ENCODE assay signal across 14 cellular contexts in the genomic region with DNA sequence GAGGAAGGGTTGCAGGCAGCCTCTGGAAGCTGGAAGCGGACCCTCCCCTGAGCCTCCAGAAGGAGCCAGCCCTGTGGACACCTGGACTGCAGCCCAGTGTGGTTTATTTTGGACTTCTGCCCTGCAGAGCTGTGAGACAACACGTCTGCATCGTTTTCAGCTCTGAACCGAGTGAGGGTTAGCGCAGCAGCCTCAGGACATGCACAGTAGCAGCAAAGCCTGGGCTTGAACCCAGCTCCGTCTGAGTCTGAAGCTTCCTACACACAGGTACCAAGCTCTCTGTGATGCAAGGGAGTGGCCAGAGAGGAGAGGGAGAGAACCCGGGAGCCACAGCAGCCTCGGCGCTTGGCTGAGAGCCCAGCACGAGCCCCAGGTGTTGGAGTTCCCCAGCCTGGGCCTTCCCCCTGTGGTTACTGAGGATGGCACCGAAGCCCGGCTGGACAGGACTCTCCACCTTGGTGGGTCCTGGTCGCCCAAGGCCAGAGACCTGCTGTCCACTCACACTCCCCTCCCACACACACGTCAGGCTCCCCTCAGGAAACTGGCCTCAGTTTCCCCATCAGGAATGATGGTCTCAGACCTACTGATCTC.
DNase-seq lines count a peak whose midpoint lies in the region; ATAC-seq, FAIRE-seq and TF ChIP-seq lines count a peak whose summit lies in the region.
"Had no signal": no experiment of that assay in that cellular context is flagged by ENCODE, and none has a peak within 500 bp of the region (broad histone marks: within the 10 kb centered on the region; RNA-seq: fewer than 3 reads in every experiment).

No MANE protein-coding gene starts in this region.

- H3K27ac Mint-ChIP-seq in natural killer cell treated with Interleukin-12 subunit alpha and Interleukin-12 subunit beta and Interleukin-15 and Interleukin-18, amount 100 ng/mL, for 72 hours, result no peak overlapping the region
- no peak overlapping the region for H3K27ac Mint-ChIP-seq in natural killer cell
- no peak overlapping the region for H3K27ac Mint-ChIP-seq in activated CD4-positive, alpha-beta memory T cell treated with anti-CD3 and anti-CD28 coated beads for 36 hours
- H3K27ac Mint-ChIP-seq: activated CD8-positive, alpha-beta T cell treated with anti-CD3 and anti-CD28 coated beads for 36 hours; T-helper 2 cell treated with Interferon-gamma antibody and Interleukin-4, amounts not matched to agents 5 μg/mL and 100 μg/mL, for 36 hours; type B pancreatic cell had no signal

- TF ChIP-seq RAD21 in K562 (CRISPR knock-in tag; conservative IDR thresholded peaks at IDR 0.05 in 1 of 2, IDR thresholded peaks at IDR 0.05 in 1 of 2), result no peak

- no peak overlapping the region for H3K9ac ChIP-seq in K562 (ENCODE audit: insufficient read depth in 1 of 2, low read depth in 2 of 2, low read length in 2 of 2)

- TF ChIP-seq CTCF in natural killer cell (IDR thresholded peaks at IDR 0.05), result no peak
- no peak for TF ChIP-seq CTCF in K562 (IDR thresholded peaks at IDR 0.05 in 2 of 3, conservative IDR thresholded peaks at IDR 0.05 in 1 of 3; ENCODE audit: insufficient read depth in 2 of 3, low read depth in 1 of 3, low read length in 3 of 3)
- no peak for TF ChIP-seq CTCF in left lung (IDR thresholded peaks at IDR 0.05)
- TF ChIP-seq CTCF in D721Med (IDR thresholded peaks at IDR 0.05; ENCODE audit: insufficient read depth, missing control alignments), result no peak

- no peak overlapping the region for H3K4me3 Mint-ChIP-seq in natural killer cell treated with Interleukin-12 subunit alpha and Interleukin-12 subunit beta and Interleukin-15 and Interleukin-18, amount 100 ng/mL, for 72 hours
- H3K4me3 Mint-ChIP-seq in natural killer cell, result no peak overlapping the region
- no peak overlapping the region for H3K4me3 Mint-ChIP-seq in activated CD4-positive, alpha-beta memory T cell treated with anti-CD3 and anti-CD28 coated beads for 36 hours
- H3K4me3 Mint-ChIP-seq: activated CD8-positive, alpha-beta T cell treated with anti-CD3 and anti-CD28 coated beads for 36 hours; T-helper 2 cell treated with Interferon-gamma antibody and Interleukin-4, amounts not matched to agents 5 μg/mL and 100 μg/mL, for 36 hours; type B pancreatic cell had no signal

- no peak for TF ChIP-seq EP300 in K562 (IDR thresholded peaks at IDR 0.05; ENCODE audit: low read length)

- peaks cover 8 to 13% of the 10 kb centered on the region in 2 donors for H3K27me3 Mint-ChIP-seq in natural killer cell treated with Interleukin-12 subunit alpha and Interleukin-12 subunit beta and Interleukin-15 and Interleukin-18, amount 100 ng/mL, for 72 hours
- H3K27me3 Mint-ChIP-seq in natural killer cell (ENCODE audit: low read depth in 2 of 2), result peaks cover 0 to 5% of the 10 kb centered on the region in 2 donors
- peaks cover 7% of the 10 kb centered on the region for H3K27me3 Mint-ChIP-seq in activated CD4-positive, alpha-beta memory T cell treated with anti-CD3 and anti-CD28 coated beads for 36 hours

- H3K36me3 Mint-ChIP-seq in natural killer cell treated with Interleukin-12 subunit alpha and Interleukin-12 subunit beta and Interleukin-15 and Interleukin-18, amount 100 ng/mL, for 72 hours, result no peaks in the 10 kb centered on the region
- no peaks in the 10 kb centered on the region for H3K36me3 Mint-ChIP-seq in natural killer cell
- H3K36me3 Mint-ChIP-seq in activated CD4-positive, alpha-beta memory T cell treated with anti-CD3 and anti-CD28 coated beads for 36 hours, result no peaks in the 10 kb centered on the region
- H3K36me3 Mint-ChIP-seq: type B pancreatic cell had no signal

- H3K9me3 ChIP-seq in K562 (replicated peaks; ENCODE audit: control insufficient read depth, insufficient read depth, low read depth, low read length) (no peaks in the 10 kb centered on the region; the same call in 1 of the 2 replicates), left lung (peaks cover 0 to 13% of the 10 kb centered on the region in 2 donors)

- no peak for ATAC-seq in natural killer cell treated with Interleukin-12 subunit alpha and Interleukin-12 subunit beta and Interleukin-15 and Interleukin-18, amount 100 ng/mL, for 72 hours
- ATAC-seq in natural killer cell (no peak), K562 (no peak), left lung (peak; percentile 70), HG03442 (IDR thresholded peaks at IDR 0.05; ENCODE audit: unreplicated experiment) (no peak), GM21447 (IDR thresholded peaks at IDR 0.05; ENCODE audit: unreplicated experiment) (no peak)
- ATAC-seq: activated CD8-positive, alpha-beta T cell treated with anti-CD3 and anti-CD28 coated beads for 36 hours had no signal

- in situ Hi-C loops in K562 (cut with MboI), result no loop called here

- peaks cover 18 to 63% of the 10 kb centered on the region in 2 experiments; a peak in 4 of 5 replicates for H3K27me3 ChIP-seq in K562 (ENCODE audit: control insufficient read depth in 2 of 2, insufficient read depth in 2 of 2, low read length in 2 of 2)
- H3K27me3 ChIP-seq in left lung, result peaks cover 16 to 64% of the 10 kb centered on the region in 2 donors

- no peaks in the 10 kb centered on the region for H3K9me1 ChIP-seq in K562 (ENCODE audit: control insufficient read depth, insufficient read depth, low read length)

- H3K9me3 Mint-ChIP-seq in natural killer cell treated with Interleukin-12 subunit alpha and Interleukin-12 subunit beta and Interleukin-15 and Interleukin-18, amount 100 ng/mL, for 72 hours, result no peaks in the 10 kb centered on the region
- no peaks in the 10 kb centered on the region for H3K9me3 Mint-ChIP-seq in natural killer cell
- H3K9me3 Mint-ChIP-seq in activated CD4-positive, alpha-beta memory T cell treated with anti-CD3 and anti-CD28 coated beads for 36 hours, result peaks cover 9% of the 10 kb centered on the region
- H3K9me3 Mint-ChIP-seq: type B pancreatic cell had no signal

- BruUV-seq in K562 (replicated peaks; lab: Mats Ljungman, UMichigan), result no TSS peak

- no peaks in the 10 kb centered on the region for H3K79me2 ChIP-seq in K562 (ENCODE audit: control insufficient read depth, insufficient read depth, low read length)

- WGBS in K562 (ENCODE audit: insufficient coverage, low coverage, missing lambda C conversion rate), result 0% methylated on average over 14 of the region's 14 CpGs

- peak; percentile 16 for DNase-seq in natural killer cell treated with Interleukin-12 subunit alpha and Interleukin-12 subunit beta and Interleukin-15 and Interleukin-18, amount 100 ng/mL, for 72 hours (ENCODE audit: low spot score)
- DNase-seq in natural killer cell (no peak), K562 (ENCODE audit: extremely low read depth in 1 of 4, low spot score in 3 of 4) (no peak), left lung (peak in 1 of 2 donors; percentile 51), D721Med (ENCODE audit: insufficient read length, low spot score) (no peak)
- DNase-seq in activated CD4-positive, alpha-beta memory T cell treated with anti-CD3 and anti-CD28 coated beads for 36 hours, result no peak
- DNase-seq: activated CD8-positive, alpha-beta T cell treated with anti-CD3 and anti-CD28 coated beads for 36 hours; activated naive CD4-positive, alpha-beta T cell treated with anti-CD3 and anti-CD28 coated beads, Interleukin-2, amount 50 U/mL, for 16 hours; esophagus squamous epithelium had no signal

- POLR2A ChIA-PET in K562 (lab: Yijun Ruan, JAX), result no interaction called here
- POLR2A ChIA-PET in activated CD4-positive, alpha-beta memory T cell treated with anti-CD3 and anti-CD28 coated beads for 36 hours (lab: Charles Lee), result no interaction called here

- H3K27ac ChIP-seq in K562 (ENCODE audit: extremely low read depth, low read depth, low read length) (no peak overlapping the region), left lung (no peak overlapping the region)
- H3K27ac ChIP-seq: esophagus squamous epithelium had no signal

- H3K4me1 ChIP-seq in K562 (replicated peaks in 1 of 2; ENCODE audit: control insufficient read depth in 2 of 2, insufficient read depth in 2 of 2, low read length in 2 of 2) (no peaks in the 10 kb centered on the region), left lung (peaks cover 0 to 6% of the 10 kb centered on the region in 2 donors)

- H4K20me1 ChIP-seq in K562 (replicated peaks; ENCODE audit: control insufficient read depth, insufficient read depth, low read length), result 0 out of 2 replicates have a peak, but pooled peaks cover 3% of the 10 kb centered on the region

- CTCF ChIA-PET in K562 (lab: Yijun Ruan, JAX; ENCODE audit: low intra/inter-chr PET ratio), result no interaction called here
- CTCF ChIA-PET in activated CD4-positive, alpha-beta memory T cell treated with anti-CD3 and anti-CD28 coated beads for 36 hours (lab: Charles Lee), result no interaction called here

- H2AFZ ChIP-seq in K562 (ENCODE audit: low read depth, low read length), result no peak overlapping the region

- H3K36me3 ChIP-seq in K562 (ENCODE audit: control insufficient read depth, insufficient read depth, low read length) (no peaks in the 10 kb centered on the region), left lung (no peaks in the 10 kb centered on the region)
- H3K36me3 ChIP-seq: esophagus squamous epithelium had no signal

- H3K4me2 ChIP-seq in K562 (ENCODE audit: insufficient read depth, low read length), result no peak overlapping the region

- H3K4me1 Mint-ChIP-seq in natural killer cell treated with Interleukin-12 subunit alpha and Interleukin-12 subunit beta and Interleukin-15 and Interleukin-18, amount 100 ng/mL, for 72 hours (ENCODE audit: low read depth in 2 of 2), result no peaks in the 10 kb centered on the region
- H3K4me1 Mint-ChIP-seq in natural killer cell, result no peaks in the 10 kb centered on the region
- H3K4me1 Mint-ChIP-seq in activated CD4-positive, alpha-beta memory T cell treated with anti-CD3 and anti-CD28 coated beads for 36 hours (ENCODE audit: low read depth), result no peaks in the 10 kb centered on the region

- TF ChIP-seq POLR2A in K562 (conservative IDR thresholded peaks at IDR 0.05), result no peak

- H3K4me3 ChIP-seq in K562 (no peak overlapping the region), left lung (no peak overlapping the region)
- H3K4me3 ChIP-seq: esophagus squamous epithelium had no signal

- FAIRE-seq in K562 (lab: Jason Lieb, UNC) (no peak), D721Med (lab: Jason Lieb, UNC) (no peak)
- FAIRE-seq: colon had no signal

- intact Hi-C loops in natural killer cell (cut with micrococcal nuclease) (no loop called here), K562 (cut with micrococcal nuclease) (no loop called here), left lung (cut with DNase I) (no loop called here)
- intact Hi-C loops in activated CD4-positive, alpha-beta memory T cell treated with anti-CD3 and anti-CD28 coated beads for 36 hours (cut with micrococcal nuclease), result no loop called here

TF ChIP-seq in K562, 482 proteins besides CTCF, POLR2A, EP300 and RAD21:
- TF ChIP-seq SMARCE1 (IDR thresholded peaks at IDR 0.05) (no peak), NRF1 (conservative IDR thresholded peaks at IDR 0.05 in 1 of 2, IDR thresholded peaks at IDR 0.05 in 1 of 2) (peak; percentile 35 to 48; a peak in 2 of 4 replicates)
TF ChIP-seq in K562: peak in this region for 1.
